Comparison of ENCODE assay signal across 18 cellular contexts in genomic region chr2:150491430-150491829, GRCh38. TPM values are rescaled to one million over a fixed set of nuclear protein-coding genes. Genes with fewer than 3 reads are reported as not detected.
"Had no signal": no experiment of that assay in that cellular context is flagged by ENCODE, and none has a peak within 500 bp of the region (broad histone marks: within the 10 kb centered on the region; RNA-seq: fewer than 3 reads in every experiment).

No MANE protein-coding gene starts in this region.

- H3K4me3 ChIP-seq: cardiac muscle cell, gastrocnemius medialis, tibial nerve, uterus had no signal

- ATAC-seq: activated naive CD4-positive, alpha-beta T cell treated with anti-CD3 and anti-CD28 coated beads, Interleukin-2, amount 50 U/mL, for 72 hours; effector memory CD8-positive, alpha-beta T cell; gastrocnemius medialis; left ventricle myocardium superior; WTC11 had no signal

- H3K27me3 ChIP-seq: cardiac muscle cell, gastrocnemius medialis, tibial nerve, uterus had no signal

- DNase-seq: activated CD4-positive, alpha-beta memory T cell treated with anti-CD3 and anti-CD28 coated beads for 36 hours; activated CD4-positive, alpha-beta T cell treated with anti-CD3 and anti-CD28 coated beads for 4 hours; activated gamma-delta T cell treated with Interleukin-2 at 50 U/mL for 16 hours; activated T-cell treated with anti-CD3 and anti-CD28 coated beads for 4 hours; effector memory CD8-positive, alpha-beta T cell; gastrocnemius medialis; head of caudate nucleus; kidney glomerular epithelial cell; left ventricle myocardium superior; occipital lobe; retina; stimulated activated CD4-positive, alpha-beta T cell treated with anti-CD3 and anti-CD28 coated beads, Interleukin-2, amount 100 ng/mL, for 48 hours; uterus had no signal

- H3K27ac ChIP-seq: cardiac muscle cell, gastrocnemius medialis, tibial nerve, uterus had no signal

- H3K4me1 ChIP-seq: gastrocnemius medialis, uterus had no signal

- H3K36me3 ChIP-seq: cardiac muscle cell, gastrocnemius medialis, tibial nerve, uterus had no signal

- H3K9me3 ChIP-seq: gastrocnemius medialis, tibial nerve, uterus had no signal

RNA-seq across cellular contexts. Expression of gene RND3, which starts 4.0 kb away (rescaled TPM):
- total RNA-seq: activated CD4-positive, alpha-beta memory T cell treated with anti-CD3 and anti-CD28 coated beads for 36 hours; activated naive CD4-positive, alpha-beta T cell treated with anti-CD3 and anti-CD28 coated beads, Interleukin-2, amount 50 U/mL, for 72 hours; activated T-helper 1 cell treated with anti-CD3 and anti-CD28 coated beads, Interleukin-12 subunit alpha, Interleukin-12 subunit beta, Interleukin-2, Interleukin-4 antibody, amounts not matched to agents 30 ng/mL and 10 ng/mL and 1 ng/mL, durations not matched to agents 14 hours and 24 hours and 36 hours had no signal
